8 cellular contexts compared by ENCODE assay signal in the genomic region with DNA sequence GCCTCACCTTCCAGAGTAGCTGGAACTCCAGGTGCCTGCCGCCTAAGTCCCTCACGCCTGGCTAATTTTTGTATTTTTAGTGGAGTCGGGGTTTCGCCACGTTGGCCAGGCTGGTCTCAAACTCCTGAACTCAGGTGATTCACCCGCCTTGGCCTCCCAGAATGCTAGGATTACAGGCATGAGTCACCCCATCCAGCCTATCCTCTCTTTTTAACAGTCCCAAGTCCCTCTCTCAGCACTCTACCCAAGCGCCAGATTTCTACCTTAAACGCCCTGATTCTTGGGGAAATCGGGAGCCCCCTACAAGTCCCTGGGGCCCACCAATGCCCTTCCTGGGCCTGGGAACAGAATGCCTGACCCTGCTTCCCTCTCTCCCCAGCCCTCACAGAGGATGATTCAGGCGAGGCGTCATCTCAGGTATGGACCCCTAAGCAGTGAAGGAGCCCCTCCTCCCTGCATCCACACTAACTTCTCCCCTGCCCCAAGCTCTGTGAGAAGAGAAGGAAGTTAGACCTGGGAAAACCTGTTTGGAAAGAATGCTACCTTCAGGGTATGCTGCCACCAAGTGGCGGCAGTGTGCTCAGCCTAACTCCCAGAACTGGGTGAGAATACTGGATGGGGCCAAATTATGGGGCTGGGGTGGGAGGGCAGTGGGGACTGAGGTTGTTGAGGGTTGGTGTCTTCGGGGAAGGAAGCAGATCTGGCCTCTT. TPM values are rescaled to one million over a fixed set of nuclear protein-coding genes. Genes with fewer than 3 reads are reported as not detected.
DNase-seq lines count a peak whose midpoint lies in the region; ATAC-seq and TF ChIP-seq lines count a peak whose summit lies in the region.

No MANE protein-coding gene starts in this region.

- no peak overlapping the region for H3K9ac ChIP-seq in OCI-LY1 (ENCODE audit: low read length)

- peaks cover 2% of the 10 kb centered on the region for H3K4me1 Mint-ChIP-seq in activated CD4-positive, alpha-beta T cell treated with anti-CD3 and anti-CD28 coated beads, Interleukin-2, amount 10 ng/mL, durations not matched to agents 7 days and 5 days

- H3F3A ChIP-seq in OCI-LY1 (ENCODE audit: insufficient read depth, low read length): no peaks in the 10 kb centered on the region

- no peak for ATAC-seq in GM21447 (IDR thresholded peaks at IDR 0.05; ENCODE audit: unreplicated experiment)

- H3K27ac Mint-ChIP-seq in activated CD4-positive, alpha-beta T cell treated with anti-CD3 and anti-CD28 coated beads, Interleukin-2, amount 10 ng/mL, durations not matched to agents 7 days and 5 days: no peak overlapping the region

- H3K9me3 Mint-ChIP-seq in activated CD4-positive, alpha-beta T cell treated with anti-CD3 and anti-CD28 coated beads, Interleukin-2, amount 10 ng/mL, durations not matched to agents 7 days and 5 days: no peaks in the 10 kb centered on the region

- CTCF ChIA-PET in activated CD4-positive, alpha-beta T cell treated with anti-CD3 and anti-CD28 coated beads, Interleukin-2, amount 10 ng/mL, durations not matched to agents 7 days and 5 days (lab: Charles Lee): interaction anchor here (1.0 to 1.4 kb wide), 2 partner anchors 9 to 221 kb away, joined by 3 read pairs; no protein-coding TSS in a partner anchor

- no peaks in the 10 kb centered on the region for H3K36me3 ChIP-seq in OCI-LY1 (ENCODE audit: insufficient read depth, low read length)

- H3K9me3 ChIP-seq in OCI-LY1 (ENCODE audit: low read length): no peaks in the 10 kb centered on the region

- TF ChIP-seq CTCF in GM12873 (IDR thresholded peaks at IDR 0.05; ENCODE audit: insufficient read depth, low read depth, low read length, missing control alignments): peak; percentile 71
- TF ChIP-seq CTCF in OCI-LY1 (IDR thresholded peaks at IDR 0.05; ENCODE audit: low read length): peak; percentile 43
- peak; percentile 58 for TF ChIP-seq CTCF in fibroblast of the aortic adventitia (IDR thresholded peaks at IDR 0.05; ENCODE audit: insufficient read depth, low read length)

- DNase-seq in AG08396 (ENCODE audit: low spot score): peak; percentile 53
- DNase-seq in fibroblast of the aortic adventitia (ENCODE audit: low read depth): no peak
- DNase-seq in activated CD4-positive, alpha-beta T cell treated with anti-CD3 and anti-CD28 coated beads, Interleukin-2, amount 10 ng/mL, durations not matched to agents 7 days and 5 days: no peak
- DNase-seq in foreskin melanocyte: no peak
- no peak for DNase-seq in stimulated activated CD4-positive, alpha-beta T cell treated with anti-CD3 and anti-CD28 coated beads, Interleukin-4, amount 100 ng/mL, for 1 hour

- H3K4me3 Mint-ChIP-seq in activated CD4-positive, alpha-beta T cell treated with anti-CD3 and anti-CD28 coated beads, Interleukin-2, amount 10 ng/mL, durations not matched to agents 7 days and 5 days: no peak overlapping the region

- H2AFZ ChIP-seq in OCI-LY1 (ENCODE audit: low read length): no peak overlapping the region

- POLR2A ChIA-PET in activated CD4-positive, alpha-beta T cell treated with anti-CD3 and anti-CD28 coated beads, Interleukin-2, amount 10 ng/mL, durations not matched to agents 7 days and 5 days (lab: Charles Lee): no interaction called here

- no peaks in the 10 kb centered on the region for H3K27me3 Mint-ChIP-seq in activated CD4-positive, alpha-beta T cell treated with anti-CD3 and anti-CD28 coated beads, Interleukin-2, amount 10 ng/mL, durations not matched to agents 7 days and 5 days

- H4K20me1 ChIP-seq in OCI-LY1 (ENCODE audit: insufficient read depth, low read length): no peaks in the 10 kb centered on the region

- H3K4me1 ChIP-seq in OCI-LY1 (ENCODE audit: insufficient read depth, low read length, severe bottlenecking): peaks cover 4% of the 10 kb centered on the region

- H3K4me2 ChIP-seq in OCI-LY1 (ENCODE audit: low read length): no peak overlapping the region

- H3K27me3 ChIP-seq in OCI-LY1 (ENCODE audit: insufficient read depth, low read length): peaks cover 4% of the 10 kb centered on the region; the same call in 1 of the 2 replicates

- no peaks in the 10 kb centered on the region for H3K36me3 Mint-ChIP-seq in activated CD4-positive, alpha-beta T cell treated with anti-CD3 and anti-CD28 coated beads, Interleukin-2, amount 10 ng/mL, durations not matched to agents 7 days and 5 days (ENCODE audit: low read depth)

- no peak overlapping the region for H3K4me3 ChIP-seq in OCI-LY1 (ENCODE audit: low read depth, low read length, poor library complexity, severe bottlenecking)
- H3K4me3 ChIP-seq in fibroblast of the aortic adventitia (ENCODE audit: low read depth, low read length): no peak overlapping the region

- no peak overlapping the region for H3K27ac ChIP-seq in OCI-LY1 (ENCODE audit: low read depth, low read length, poor library complexity, severe bottlenecking)

- H3K9me2 ChIP-seq in OCI-LY1 (ENCODE audit: low read depth, low read length): no peaks in the 10 kb centered on the region

- H3K79me2 ChIP-seq in OCI-LY1 (ENCODE audit: insufficient read depth, low read length): no peaks in the 10 kb centered on the region

RNA-seq across cellular contexts. Expression of a gene that starts 20.8 kb away (rescaled TPM):
- 0.33 TPM in 1 of 2 replicates, not detected in the other for total RNA-seq in fibroblast of the aortic adventitia (ENCODE audit: low replicate concordance)
- total RNA-seq in activated CD4-positive, alpha-beta T cell treated with anti-CD3 and anti-CD28 coated beads, Interleukin-2, amount 10 ng/mL, durations not matched to agents 7 days and 5 days: 1 to 10 TPM in 1 of 2 experiments, under 1 TPM in 1; 0.27 to 1.2 TPM

RNA-seq across cellular contexts. Expression of a gene that starts 26.1 kb away (rescaled TPM):
- 0.99 and 5.1 TPM in 2 replicates for total RNA-seq in fibroblast of the aortic adventitia (ENCODE audit: low replicate concordance)
- under 1 TPM; 0.60 to 0.72 TPM for total RNA-seq in activated CD4-positive, alpha-beta T cell treated with anti-CD3 and anti-CD28 coated beads, Interleukin-2, amount 10 ng/mL, durations not matched to agents 7 days and 5 days

RNA-seq across cellular contexts. Expression of a gene that starts 26.2 kb away (rescaled TPM):
- 12.6 and 14.7 TPM in 2 replicates for total RNA-seq in fibroblast of the aortic adventitia (ENCODE audit: low replicate concordance)
- total RNA-seq in activated CD4-positive, alpha-beta T cell treated with anti-CD3 and anti-CD28 coated beads, Interleukin-2, amount 10 ng/mL, durations not matched to agents 7 days and 5 days: 10 to 100 TPM; 31.3 to 35.2 TPM

RNA-seq across cellular contexts. Expression of a gene that starts 38.3 kb away (rescaled TPM):
- total RNA-seq in fibroblast of the aortic adventitia (ENCODE audit: low replicate concordance): 16.8 and 17.2 TPM in 2 replicates
- 10 to 100 TPM; 24.8 to 25.5 TPM for total RNA-seq in activated CD4-positive, alpha-beta T cell treated with anti-CD3 and anti-CD28 coated beads, Interleukin-2, amount 10 ng/mL, durations not matched to agents 7 days and 5 days

RNA-seq across cellular contexts. Expression of a gene that starts 55.1 kb away (rescaled TPM):
- not detected in 2 replicates for total RNA-seq in fibroblast of the aortic adventitia (ENCODE audit: low replicate concordance)
- under 1 TPM in 1 of 2 experiments, not detected in 1; 0.07 TPM for total RNA-seq in activated CD4-positive, alpha-beta T cell treated with anti-CD3 and anti-CD28 coated beads, Interleukin-2, amount 10 ng/mL, durations not matched to agents 7 days and 5 days
